ENCODE assay signal across 16 cellular contexts in the genomic region with DNA sequence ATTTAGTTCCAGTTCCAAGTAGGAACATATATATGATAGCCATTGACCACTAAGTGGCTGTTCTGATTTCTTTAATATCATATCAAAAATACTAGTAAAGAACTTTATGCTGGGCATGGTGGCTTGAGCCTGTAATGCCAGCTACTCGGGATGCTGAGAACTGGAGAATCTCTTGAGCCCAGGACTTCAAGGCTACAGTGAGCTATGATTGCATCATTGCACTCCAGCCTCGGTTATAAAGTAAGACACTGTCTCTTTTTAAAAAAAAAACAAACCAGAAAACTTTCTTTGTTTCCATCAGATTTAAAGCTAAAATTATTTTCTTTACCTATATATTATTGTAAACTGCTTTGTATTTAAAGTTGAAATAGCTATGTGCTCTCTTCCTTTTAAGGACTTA.
DNase-seq lines count a peak whose midpoint lies in the region; FAIRE-seq and TF ChIP-seq lines count a peak whose summit lies in the region.
"Had no signal": no experiment of that assay in that cellular context is flagged by ENCODE, and none has a peak within 500 bp of the region (broad histone marks: within the 10 kb centered on the region; RNA-seq: fewer than 3 reads in every experiment).

No MANE protein-coding gene starts in this region.

- no peak overlapping the region for H2BK12ac ChIP-seq in H1 (ENCODE audit: low read depth, low read length)

- H4K91ac ChIP-seq in H1 (replicated peaks; ENCODE audit: insufficient read length, low read length), result no peak overlapping the region

- H4K20me1 ChIP-seq in H1 (replicated peaks in 1 of 2; ENCODE audit: control insufficient read depth in 1 of 2, insufficient read depth in 2 of 2, low read length in 2 of 2), result no peaks in the 10 kb centered on the region

- peaks cover 2% of the 10 kb centered on the region for H3K9me3 Mint-ChIP-seq in glutamatergic neuron (ENCODE audit: unreplicated experiment)
- H3K9me3 Mint-ChIP-seq: CD4-positive, alpha-beta T cell; GM23338; H9 had no signal

- H3K27ac ChIP-seq in cardiac muscle cell (peak overlapping the region; percentile 51), right atrium auricular region (no peak overlapping the region), H1 (ENCODE audit: low read depth, low read length) (no peak overlapping the region), substantia nigra (ENCODE audit: low read depth, low read length, poor library complexity, severe bottlenecking) (no peak overlapping the region)

- no peaks in the 10 kb centered on the region for H3K36me3 Mint-ChIP-seq in glutamatergic neuron (ENCODE audit: unreplicated experiment)

- no peak overlapping the region for H3K4ac ChIP-seq in H1 (replicated peaks; ENCODE audit: insufficient read length, low read depth, low read length)

- H3K27me3 ChIP-seq in cardiac muscle cell (no peaks in the 10 kb centered on the region), right atrium auricular region (no peaks in the 10 kb centered on the region), adipocyte (replicated peaks; ENCODE audit: control insufficient read depth, insufficient read depth, low read length) (no peaks in the 10 kb centered on the region), H1 (replicated peaks in 1 of 4; ENCODE audit: control insufficient read depth in 3 of 4, extremely low read depth in 1 of 4, insufficient read depth in 3 of 4, low read length in 3 of 4) (no peaks in the 10 kb centered on the region)

- H3K18ac ChIP-seq in H1 (ENCODE audit: extremely low read depth, low read length), result no peak overlapping the region

- no peaks in the 10 kb centered on the region for H3K9me3 ChIP-seq in cardiac muscle cell (ENCODE audit: low read depth)
- H3K9me3 ChIP-seq in right atrium auricular region, result no peaks in the 10 kb centered on the region
- no peaks in the 10 kb centered on the region for H3K9me3 ChIP-seq in adipocyte (ENCODE audit: control insufficient read depth, low read length)
- no peaks in the 10 kb centered on the region for H3K9me3 ChIP-seq in H1 (ENCODE audit: insufficient read depth in 2 of 2, low read depth in 1 of 2, low read length in 1 of 2)

- H3K79me2 ChIP-seq in H1 (ENCODE audit: control insufficient read depth in 1 of 2, insufficient read depth in 2 of 2, low read length in 2 of 2), result no peaks in the 10 kb centered on the region

- no peak overlapping the region for H2BK120ac ChIP-seq in H1 (replicated peaks; ENCODE audit: low read depth, low read length)

- H3K27ac Mint-ChIP-seq in glutamatergic neuron (ENCODE audit: unreplicated experiment), result no peak overlapping the region
- H3K27ac Mint-ChIP-seq: B cell; CD4-positive, alpha-beta T cell; GM23338 had no signal

- H3K9ac ChIP-seq in adipocyte (ENCODE audit: low read length) (no peak overlapping the region), H1 (replicated peaks in 1 of 4; ENCODE audit: extremely low read depth in 1 of 4, low read depth in 3 of 4, low read length in 3 of 4) (no peak overlapping the region)

- no peak for TF ChIP-seq CTCF in cardiac muscle cell (IDR thresholded peaks at IDR 0.05; ENCODE audit: low read depth, low read length)
- no peak for TF ChIP-seq CTCF in right atrium auricular region (IDR thresholded peaks at IDR 0.05)
- TF ChIP-seq CTCF in H1 (IDR thresholded peaks at IDR 0.05; ENCODE audit: control extremely low read depth in 1 of 3, insufficient read depth in 1 of 3, low read depth in 1 of 3, low read length in 3 of 3), result no peak
- TF ChIP-seq CTCF in glutamatergic neuron (IDR thresholded peaks at IDR 0.05; ENCODE audit: partially characterized antibody, unreplicated experiment), result no peak

- no peak overlapping the region for H4K5ac ChIP-seq in H1 (ENCODE audit: insufficient read length, low read depth, low read length)

- CTCF ChIA-PET in H1 (lab: Charles Lee; ENCODE audit: partially characterized antibody), result interaction anchor here (0.8 kb wide), 1 partner anchor 320 kb away, joined by 4 read pairs; no protein-coding TSS in a partner anchor

- no peaks in the 10 kb centered on the region for H3K4me1 Mint-ChIP-seq in glutamatergic neuron (ENCODE audit: low read depth, unreplicated experiment)
- H3K4me1 Mint-ChIP-seq: B cell, GM23338, H9 had no signal

- peaks cover 30% of the 10 kb centered on the region for H3K36me3 ChIP-seq in cardiac muscle cell
- H3K36me3 ChIP-seq in right atrium auricular region, result peaks cover 8% of the 10 kb centered on the region
- peaks cover 18% of the 10 kb centered on the region for H3K36me3 ChIP-seq in adipocyte (ENCODE audit: control insufficient read depth, insufficient read depth, low read length, severe bottlenecking)
- peaks cover 2 to 34% (median 4%) of the 10 kb centered on the region in 4 experiments; a peak in 5 of 8 replicates for H3K36me3 ChIP-seq in H1 (ENCODE audit: control insufficient read depth in 2 of 4, insufficient read depth in 4 of 4, low read length in 3 of 4)

- 85% methylated on average over 2 of the region's 2 CpGs; no CpG with 5 or more reads in 1 of the 2 experiments for WGBS in H1 (ENCODE audit: extremely low coverage in 1 of 2, insufficient coverage in 1 of 2, insufficient read length in 1 of 2, insufficient replicate concordance in 2 of 2, low coverage in 1 of 2, low lambda C conversion rate in 2 of 2, missing lambda C conversion rate in 1 of 2), 2 experiments

- no peak for FAIRE-seq in H1 (lab: Jason Lieb, UNC)
- FAIRE-seq: GM12878 had no signal

- no peak for TF ChIP-seq RAD21 in H1 (IDR thresholded peaks at IDR 0.05 in 1 of 2, conservative IDR thresholded peaks at IDR 0.05 in 1 of 2; ENCODE audit: low read depth in 2 of 2, low read length in 2 of 2)

- H2AK5ac ChIP-seq in H1 (ENCODE audit: low read depth, low read length), result no peak overlapping the region

- no peak overlapping the region for H3K14ac ChIP-seq in H1 (ENCODE audit: insufficient read length)

- no peak overlapping the region for H2BK5ac ChIP-seq in H1 (ENCODE audit: low read depth, low read length)

- H3K23me2 ChIP-seq in H1 (ENCODE audit: low read depth, low read length), result no peaks in the 10 kb centered on the region

- no peak overlapping the region for H3K4me3 ChIP-seq in cardiac muscle cell
- H3K4me3 ChIP-seq in right atrium auricular region, result no peak overlapping the region
- H3K4me3 ChIP-seq in adipocyte (ENCODE audit: low read length), result no peak overlapping the region
- H3K4me3 ChIP-seq in H1 (ENCODE audit: extremely low read depth in 1 of 4, insufficient read depth in 2 of 4, low read depth in 3 of 4, low read length in 4 of 4), result no peak overlapping the region
- H3K4me3 ChIP-seq: GM12878, GM23338 had no signal

- no peak overlapping the region for H3K4me3 Mint-ChIP-seq in glutamatergic neuron (ENCODE audit: unreplicated experiment)
- H3K4me3 Mint-ChIP-seq: B cell; CD4-positive, alpha-beta T cell; GM23338; H9 had no signal

- H3K4me1 ChIP-seq in cardiac muscle cell (ENCODE audit: low read depth), result no peaks in the 10 kb centered on the region
- H3K4me1 ChIP-seq in right atrium auricular region, result no peaks in the 10 kb centered on the region
- H3K4me1 ChIP-seq in adipocyte (ENCODE audit: control insufficient read depth, insufficient read depth, low read length), result no peaks in the 10 kb centered on the region
- no peaks in the 10 kb centered on the region for H3K4me1 ChIP-seq in H1 (replicated peaks in 1 of 4; ENCODE audit: control insufficient read depth in 3 of 4, insufficient read depth in 4 of 4, low read length in 3 of 4)

- H2BK20ac ChIP-seq in H1 (ENCODE audit: low read length), result no peak overlapping the region

- H2BK15ac ChIP-seq in H1 (ENCODE audit: low read length), result no peak overlapping the region

- H3K23ac ChIP-seq in H1 (ENCODE audit: insufficient read length), result no peak overlapping the region

- H3K56ac ChIP-seq in H1 (replicated peaks; ENCODE audit: insufficient read length, low read depth, low read length), result no peak overlapping the region

- no peak overlapping the region for H2AFZ ChIP-seq in H1 (ENCODE audit: low read length)
- H2AFZ ChIP-seq: GM23338 had no signal

- POLR2A ChIA-PET in H1 (lab: Charles Lee; ENCODE audit: partially characterized antibody), result interaction anchor here (0.8 kb wide), 1 partner anchor 98 kb away, joined by 3 read pairs; no protein-coding TSS in a partner anchor

- H3K27me3 Mint-ChIP-seq in glutamatergic neuron (ENCODE audit: unreplicated experiment), result no peaks in the 10 kb centered on the region
- H3K27me3 Mint-ChIP-seq: B cell; CD4-positive, alpha-beta T cell had no signal

- TF ChIP-seq EP300 in H1 (IDR thresholded peaks at IDR 0.05; ENCODE audit: borderline replicate concordance in 1 of 2, low read depth in 2 of 2, low read length in 2 of 2), result no peak

- H4K8ac ChIP-seq in H1 (ENCODE audit: extremely low read depth, insufficient read depth, low read length), result no peak overlapping the region

- TF ChIP-seq POLR2A in H1 (IDR thresholded peaks at IDR 0.05; ENCODE audit: control extremely low read depth in 1 of 2, low read depth in 2 of 2, low read length in 2 of 2), result no peak

- DNase-seq in cardiac muscle cell (ENCODE audit: low read depth in 1 of 2, low spot score in 1 of 2), result no peak
- no peak for DNase-seq in right atrium auricular region (ENCODE audit: low spot score)
- peak; percentile 8 for DNase-seq in adipocyte (ENCODE audit: low read depth)
- DNase-seq in H1 (ENCODE audit: low read depth in 1 of 2, low spot score in 2 of 2), result no peak
- DNase-seq in HuH-7.5 (ENCODE audit: low spot score), result no peak
- no peak for DNase-seq in T-helper 2 cell
- DNase-seq in glutamatergic neuron, result no peak
- no peak for DNase-seq in substantia nigra (lab: John Stamatoyannopoulos, UW)
- DNase-seq: 8988T; C1 segment of cervical spinal cord; CD4-positive, alpha-beta T cell; DMS79; H9 had no signal

- no peaks in the 10 kb centered on the region for H3K79me1 ChIP-seq in H1 (ENCODE audit: low read depth, low read length)

- no peak overlapping the region for H3K4me2 ChIP-seq in H1 (ENCODE audit: insufficient read depth in 1 of 2, low read depth in 2 of 2, low read length in 2 of 2)
- H3K4me2 ChIP-seq: GM23338 had no signal

TF ChIP-seq in H1, 55 proteins besides CTCF, POLR2A, EP300 and RAD21:
- TF ChIP-seq NANOG (IDR thresholded peaks at IDR 0.05; ENCODE audit: insufficient read depth, low read depth, low read length, poor library complexity, severe bottlenecking) (no peak), CEBPB (IDR thresholded peaks at IDR 0.05; ENCODE audit: low read depth, low read length) (0 out of 2 replicates have a peak, but pooled peaks have one; percentile 37)
